8 cellular contexts compared by ENCODE assay signal in genomic region chr4:30959781-30960485, GRCh38.
"Had no signal": no experiment of that assay in that cellular context is flagged by ENCODE, and none has a peak within 500 bp of the region (broad histone marks: within the 10 kb centered on the region; RNA-seq: fewer than 3 reads in every experiment).

No MANE protein-coding gene starts in this region.

- ATAC-seq: GM23338, K562 had no signal

- H2AFZ ChIP-seq: GM23338 had no signal

- H3K4me3 ChIP-seq: GM23338, K562 had no signal

- H3K4me2 ChIP-seq: GM23338 had no signal

- DNase-seq: H9, HCEC 1CT, HFFc6, IMR-90, KG1 had no signal

- H3K27ac ChIP-seq: HL-60 had no signal
